ENCODE assay signal across 8 cellular contexts in genomic region chr2:156626931-156627330, GRCh38.
"Had no signal": no experiment of that assay in that cellular context is flagged by ENCODE, and none has a peak within 500 bp of the region (broad histone marks: within the 10 kb centered on the region; RNA-seq: fewer than 3 reads in every experiment).

No MANE protein-coding gene starts in this region.

- DNase-seq: GDM1, GF-D8 had no signal

- FAIRE-seq: G401.6, GM12878, GM12891, GM12892, GM18507, GM19239 had no signal

- H3K4me3 ChIP-seq: GM12878 had no signal

- ATAC-seq: GM12878 had no signal
